11 cellular contexts compared by ENCODE assay signal in genomic region chr4:138037716-138038115, GRCh38.
DNase-seq lines count a peak whose midpoint lies in the region; ATAC-seq and TF ChIP-seq lines count a peak whose summit lies in the region.
"Had no signal": no experiment of that assay in that cellular context is flagged by ENCODE, and none has a peak within 500 bp of the region (broad histone marks: within the 10 kb centered on the region; RNA-seq: fewer than 3 reads in every experiment).

No MANE protein-coding gene starts in this region.

- H3K4me3 ChIP-seq in OCI-LY7 (ENCODE audit: low read depth, low read length, poor library complexity, severe bottlenecking) (no peak overlapping the region), osteoblast (ENCODE audit: insufficient read depth, low read length) (no peak overlapping the region)
- H3K4me3 ChIP-seq: tibial nerve had no signal

- no peaks in the 10 kb centered on the region for H3K9me2 ChIP-seq in OCI-LY7 (ENCODE audit: insufficient read depth, low read length)

- H2AFZ ChIP-seq in OCI-LY7 (ENCODE audit: low read length) (peak overlapping the region; percentile 26; the same call in 1 of the 2 replicates), osteoblast (ENCODE audit: low read length) (peak overlapping the region; percentile 77)

- H3K4me1 ChIP-seq in OCI-LY7 (ENCODE audit: insufficient read depth, low read length, poor library complexity, severe bottlenecking): peaks cover 14% of the 10 kb centered on the region
- H3K4me1 ChIP-seq in osteoblast (ENCODE audit: insufficient read depth, low read length): peaks cover 27% of the 10 kb centered on the region
- H3K4me1 ChIP-seq: tibial nerve had no signal

- intact Hi-C loops in OCI-LY7 (cut with micrococcal nuclease; ENCODE audit: unreplicated experiment): loop anchor here (5.0 to 10.0 kb wide), 3 partner anchors 207 to 540 kb away; partner anchors contain the start of gene SLC7A11

- H3K27me3 Mint-ChIP-seq in activated naive CD8-positive, alpha-beta T cell treated with anti-CD3 and anti-CD28 coated beads, Interleukin-2, amount 50 U/mL, for 24 hours: no peaks in the 10 kb centered on the region

- ATAC-seq in HG02759 (IDR thresholded peaks at IDR 0.05; ENCODE audit: unreplicated experiment): no peak
- no peak for ATAC-seq in activated naive CD8-positive, alpha-beta T cell treated with anti-CD3 and anti-CD28 coated beads, Interleukin-2, amount 50 U/mL, for 24 hours

- H3K4me2 ChIP-seq in OCI-LY7 (ENCODE audit: low read length): no peak overlapping the region
- H3K4me2 ChIP-seq in osteoblast (ENCODE audit: insufficient read depth, low read length): peak overlapping the region; percentile 49

- peak; percentile 43 for DNase-seq in GM03348 (ENCODE audit: low spot score)
- DNase-seq in OCI-LY7 (ENCODE audit: low spot score): no peak
- DNase-seq in fibroblast of peridontal ligament (ENCODE audit: extremely low read depth): peak; percentile 87
- DNase-seq in osteoblast (ENCODE audit: insufficient read length, low spot score, missing footprints): peak; percentile 42
- DNase-seq in NCI-H1048 (lab: John Stamatoyannopoulos, UW): no peak
- no peak for DNase-seq in activated naive CD8-positive, alpha-beta T cell treated with anti-CD3 and anti-CD28 coated beads, Interleukin-2, amount 50 U/mL, for 24 hours
- DNase-seq: activated naive CD4-positive, alpha-beta T cell; effector CD8-positive, alpha-beta T cell; T-helper 1 cell had no signal

- no peaks in the 10 kb centered on the region for H4K20me1 ChIP-seq in OCI-LY7 (ENCODE audit: insufficient read depth, low read length)
- H4K20me1 ChIP-seq in osteoblast (ENCODE audit: insufficient read depth, low read length): no peaks in the 10 kb centered on the region

- no peak overlapping the region for H3K27ac Mint-ChIP-seq in activated naive CD8-positive, alpha-beta T cell treated with anti-CD3 and anti-CD28 coated beads, Interleukin-2, amount 50 U/mL, for 24 hours

- CTCF ChIA-PET in OCI-LY7 (lab: Charles Lee; ENCODE audit: unreplicated experiment): no interaction called here

- no peak for TF ChIP-seq CTCF in OCI-LY7 (conservative IDR thresholded peaks at IDR 0.05; ENCODE audit: low read length)
- TF ChIP-seq CTCF in osteoblast (IDR thresholded peaks at IDR 0.05; ENCODE audit: extremely low read depth, low read depth, low read length): no peak

- BruUV-seq in OCI-LY7 (replicated peaks; lab: Mats Ljungman, UMichigan): no TSS peak

- H3K4me1 Mint-ChIP-seq in activated naive CD8-positive, alpha-beta T cell treated with anti-CD3 and anti-CD28 coated beads, Interleukin-2, amount 50 U/mL, for 24 hours: no peaks in the 10 kb centered on the region

- H3K36me3 Mint-ChIP-seq in activated naive CD8-positive, alpha-beta T cell treated with anti-CD3 and anti-CD28 coated beads, Interleukin-2, amount 50 U/mL, for 24 hours (ENCODE audit: low read depth): no peaks in the 10 kb centered on the region

- H3K36me3 ChIP-seq in OCI-LY7 (ENCODE audit: insufficient read depth, low read length): no peaks in the 10 kb centered on the region
- H3K36me3 ChIP-seq in osteoblast (ENCODE audit: insufficient read depth, low read length): no peaks in the 10 kb centered on the region
- H3K36me3 ChIP-seq: tibial nerve had no signal

- POLR2A ChIA-PET in OCI-LY7 (lab: Charles Lee): interaction anchor here (0.6 to 2.6 kb wide), 4 partner anchors 12 to 59 kb away, joined by 3 to 10 read pairs (median 5); no protein-coding TSS in a partner anchor

- H3K9me3 Mint-ChIP-seq in activated naive CD8-positive, alpha-beta T cell treated with anti-CD3 and anti-CD28 coated beads, Interleukin-2, amount 50 U/mL, for 24 hours: no peaks in the 10 kb centered on the region

- no peaks in the 10 kb centered on the region for H3K27me3 ChIP-seq in osteoblast (ENCODE audit: insufficient read depth, low read length)
- H3K27me3 ChIP-seq: tibial nerve had no signal

- H3K27ac ChIP-seq in OCI-LY7 (ENCODE audit: low read depth, low read length, poor library complexity, severe bottlenecking) (no peak overlapping the region), osteoblast (ENCODE audit: low read depth, low read length) (no peak overlapping the region)
- H3K27ac ChIP-seq: tibial nerve had no signal

- H3K9me3 ChIP-seq in OCI-LY7 (ENCODE audit: low read length) (no peaks in the 10 kb centered on the region), osteoblast (ENCODE audit: low read depth, low read length) (no peaks in the 10 kb centered on the region)
- H3K9me3 ChIP-seq: tibial nerve had no signal

- no peaks in the 10 kb centered on the region for H3K79me2 ChIP-seq in OCI-LY7 (ENCODE audit: insufficient read depth, low read depth, low read length)
- H3K79me2 ChIP-seq in osteoblast (ENCODE audit: insufficient read depth, low read length): no peaks in the 10 kb centered on the region

- no peak overlapping the region for H3K4me3 Mint-ChIP-seq in activated naive CD8-positive, alpha-beta T cell treated with anti-CD3 and anti-CD28 coated beads, Interleukin-2, amount 50 U/mL, for 24 hours

Comparison
In these comparisons a context has a peak if more than half of its experiments do, and no peak if none do; other contexts are left out.
1. DNase-seq: peak in GM03348 (single experiment), fibroblast of peridontal ligament (single experiment) and osteoblast (single experiment); none in OCI-LY7 (single experiment), NCI-H1048 (single experiment) and activated naive CD8-positive, alpha-beta T cell treated with anti-CD3 and anti-CD28 coated beads, Interleukin-2, amount 50 U/mL, for 24 hours (single experiment).